Comparison of ENCODE assay signal across 18 cellular contexts in the genomic region with DNA sequence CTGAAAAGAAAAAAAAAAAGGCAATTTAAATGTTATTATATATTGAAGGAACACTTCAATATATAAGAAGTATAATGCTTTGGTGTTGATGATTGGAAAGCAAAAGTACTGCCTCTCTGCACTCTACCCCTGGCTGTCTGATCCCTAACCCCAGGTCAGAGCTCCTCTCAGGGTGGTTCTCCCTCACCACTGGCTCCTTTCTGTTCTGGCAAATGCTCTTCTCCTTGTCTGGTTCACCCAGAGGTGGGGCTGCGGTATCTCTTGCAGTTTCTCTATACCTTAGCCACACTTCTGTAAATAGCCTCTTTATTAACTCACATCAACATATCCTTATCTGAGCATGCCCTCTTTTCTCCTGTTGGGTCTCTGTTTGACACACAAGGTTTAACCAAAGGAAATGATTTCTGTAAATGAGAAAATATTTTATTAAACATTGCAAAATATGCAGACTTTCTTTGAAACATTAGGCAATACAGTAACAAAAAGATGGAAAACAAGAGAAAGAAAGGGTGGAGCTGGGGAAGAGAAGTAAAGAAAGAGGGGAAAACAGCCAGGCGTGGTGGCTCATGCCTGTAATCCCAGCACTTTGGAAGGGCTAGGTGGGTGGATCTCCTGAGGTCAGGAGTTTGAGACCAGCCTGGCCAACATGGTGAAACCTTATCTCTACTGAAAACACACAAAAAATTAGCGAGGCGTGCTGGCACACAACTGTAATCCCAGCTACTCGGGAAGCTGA. TPM values are rescaled to one million over a fixed set of nuclear protein-coding genes. Genes with fewer than 3 reads are reported as not detected.
A peak's percentile ranks its signal among the peaks of the same experiment; 100 is the strongest.
DNase-seq lines count a peak whose midpoint lies in the region; ATAC-seq and TF ChIP-seq lines count a peak whose summit lies in the region.
"Had no signal": no experiment of that assay in that cellular context is flagged by ENCODE, and none has a peak within 500 bp of the region (broad histone marks: within the 10 kb centered on the region; RNA-seq: fewer than 3 reads in every experiment).

No MANE protein-coding gene starts in this region.

- ATAC-seq in activated naive CD8-positive, alpha-beta T cell treated with anti-CD3 and anti-CD28 coated beads, Interleukin-2, amount 50 U/mL, for 24 hours, result no peak
- ATAC-seq in gastrocnemius medialis, result no peak
- ATAC-seq: A549 had no signal

- H3K9me3 ChIP-seq in neuronal stem cell (replicated peaks in 1 of 2; ENCODE audit: control insufficient read depth in 2 of 2, insufficient read depth in 1 of 2, low read depth in 1 of 2, low read length in 2 of 2) (no peaks in the 10 kb centered on the region), gastrocnemius medialis (no peaks in the 10 kb centered on the region)
- H3K9me3 ChIP-seq: A549, Caco-2 had no signal

- H3K27ac ChIP-seq in neuronal stem cell (replicated peaks; ENCODE audit: low read length) (no peak overlapping the region), substantia nigra (ENCODE audit: low read depth, low read length, poor library complexity, severe bottlenecking) (no peak overlapping the region), gastrocnemius medialis (no peak overlapping the region)
- H3K27ac ChIP-seq: 22Rv1, A549, C4-2B had no signal

- H2AK5ac ChIP-seq in neuronal stem cell (ENCODE audit: low read depth, low read length), result no peak overlapping the region

- H2AFZ ChIP-seq in neuronal stem cell (ENCODE audit: low read length), result no peak overlapping the region

- no peak overlapping the region for H3K14ac ChIP-seq in neuronal stem cell (ENCODE audit: low read length)

- no peaks in the 10 kb centered on the region for H3K79me1 ChIP-seq in neuronal stem cell (ENCODE audit: low read depth, low read length)

- no peak overlapping the region for H3K18ac ChIP-seq in neuronal stem cell (ENCODE audit: low read length)

- H3K4me3 ChIP-seq in neuronal stem cell (ENCODE audit: low read length in 2 of 2) (no peak overlapping the region), gastrocnemius medialis (no peak overlapping the region)
- H3K4me3 ChIP-seq: A549 had no signal

- H3K4me3 Mint-ChIP-seq in activated naive CD8-positive, alpha-beta T cell, result no peak overlapping the region
- no peak overlapping the region for H3K4me3 Mint-ChIP-seq in activated naive CD8-positive, alpha-beta T cell treated with anti-CD3 and anti-CD28 coated beads, Interleukin-2, amount 50 U/mL, for 24 hours
- H3K4me3 Mint-ChIP-seq: CD4-positive, alpha-beta T cell had no signal

- no peaks in the 10 kb centered on the region for H3K27me3 ChIP-seq in neuronal stem cell (ENCODE audit: control insufficient read depth in 3 of 3, insufficient read depth in 3 of 3, low read depth in 1 of 3, low read length in 3 of 3)
- no peaks in the 10 kb centered on the region for H3K27me3 ChIP-seq in gastrocnemius medialis

- H3K4me1 ChIP-seq in neuronal stem cell (ENCODE audit: control insufficient read depth in 2 of 2, insufficient read depth in 1 of 2, low read depth in 1 of 2, low read length in 2 of 2) (peaks cover 0 to 7% of the 10 kb centered on the region in 2 donors), gastrocnemius medialis (no peaks in the 10 kb centered on the region)
- H3K4me1 ChIP-seq: A549, Caco-2 had no signal

- H3K27me3 Mint-ChIP-seq in activated naive CD8-positive, alpha-beta T cell, result peaks cover 14% of the 10 kb centered on the region
- H3K27me3 Mint-ChIP-seq in activated naive CD8-positive, alpha-beta T cell treated with anti-CD3 and anti-CD28 coated beads, Interleukin-2, amount 50 U/mL, for 24 hours, result peaks cover 27% of the 10 kb centered on the region

- TF ChIP-seq POLR2A in gastrocnemius medialis (IDR thresholded peaks at IDR 0.05), result no peak

- intact Hi-C loops in gastrocnemius medialis (cut with DNase I; ENCODE audit: low total_unique reads), result no loop called here

- no peaks in the 10 kb centered on the region for H3K36me3 Mint-ChIP-seq in activated naive CD8-positive, alpha-beta T cell
- peaks cover 2% of the 10 kb centered on the region for H3K36me3 Mint-ChIP-seq in activated naive CD8-positive, alpha-beta T cell treated with anti-CD3 and anti-CD28 coated beads, Interleukin-2, amount 50 U/mL, for 24 hours (ENCODE audit: low read depth)

- no peak overlapping the region for H3K4ac ChIP-seq in neuronal stem cell (ENCODE audit: low read length)

- H3K23ac ChIP-seq in neuronal stem cell (ENCODE audit: low read depth, low read length, poor library complexity), result no peak overlapping the region

- in situ Hi-C loops in gastrocnemius medialis (cut with MboI; ENCODE audit: low sequenced_read_pairs in 4 of 4), result no loop called here

- peak overlapping the region; percentile 22 for H3K27ac Mint-ChIP-seq in activated naive CD8-positive, alpha-beta T cell
- no peak overlapping the region for H3K27ac Mint-ChIP-seq in activated naive CD8-positive, alpha-beta T cell treated with anti-CD3 and anti-CD28 coated beads, Interleukin-2, amount 50 U/mL, for 24 hours
- H3K27ac Mint-ChIP-seq: CD4-positive, alpha-beta T cell had no signal

- WGBS in neuronal stem cell (ENCODE audit: extremely low coverage in 2 of 2, insufficient read length in 2 of 2, insufficient replicate concordance in 1 of 2), 2 donors, result no CpG with 5 or more reads among the region's 5 CpGs

- no peak overlapping the region for H2BK15ac ChIP-seq in neuronal stem cell (ENCODE audit: low read length)

- no peak for TF ChIP-seq CTCF in gastrocnemius medialis (IDR thresholded peaks at IDR 0.05 in 4 of 5, conservative IDR thresholded peaks at IDR 0.05 in 1 of 5)

- no peak overlapping the region for H4K8ac ChIP-seq in neuronal stem cell (ENCODE audit: low read depth, low read length)

- H3K36me3 ChIP-seq in neuronal stem cell (replicated peaks in 1 of 2; ENCODE audit: control insufficient read depth in 2 of 2, insufficient read depth in 2 of 2, low read length in 2 of 2), result no peaks in the 10 kb centered on the region
- H3K36me3 ChIP-seq in gastrocnemius medialis, result no peaks in the 10 kb centered on the region

- H3K9me3 Mint-ChIP-seq in activated naive CD8-positive, alpha-beta T cell (ENCODE audit: low read depth), result no peaks in the 10 kb centered on the region
- H3K9me3 Mint-ChIP-seq in activated naive CD8-positive, alpha-beta T cell treated with anti-CD3 and anti-CD28 coated beads, Interleukin-2, amount 50 U/mL, for 24 hours, result peaks cover 5% of the 10 kb centered on the region

- H2BK12ac ChIP-seq in neuronal stem cell (ENCODE audit: low read length), result no peak overlapping the region

- no peak overlapping the region for H3K4me2 ChIP-seq in neuronal stem cell (ENCODE audit: insufficient read depth, low read length, poor library complexity, severe bottlenecking)
- H3K4me2 ChIP-seq: A549 had no signal

- no peak for DNase-seq in activated naive CD8-positive, alpha-beta T cell treated with anti-CD3 and anti-CD28 coated beads, Interleukin-2, amount 50 U/mL, for 24 hours
- DNase-seq in amniotic epithelial cell (ENCODE audit: low read depth), result peak; percentile 18
- DNase-seq in left kidney (ENCODE audit: low read depth, low spot score), result peak; percentile 40
- DNase-seq in neuronal stem cell (ENCODE audit: low spot score), result no peak
- DNase-seq in substantia nigra (lab: John Stamatoyannopoulos, UW), result no peak
- no peak for DNase-seq in gastrocnemius medialis
- DNase-seq: AML-193; Caco-2; CD4-positive, alpha-beta T cell; DMS153; DMS79; GDM1; GOT3; H7 had no signal

- no peak overlapping the region for H3K9ac ChIP-seq in neuronal stem cell (ENCODE audit: low read depth, low read length, poor library complexity)

- H2BK120ac ChIP-seq in neuronal stem cell (ENCODE audit: low read depth, low read length), result no peak overlapping the region

- no peak overlapping the region for H2BK5ac ChIP-seq in neuronal stem cell (ENCODE audit: low read length)

- H3K4me1 Mint-ChIP-seq in activated naive CD8-positive, alpha-beta T cell (ENCODE audit: low read depth), result no peaks in the 10 kb centered on the region
- no peaks in the 10 kb centered on the region for H3K4me1 Mint-ChIP-seq in activated naive CD8-positive, alpha-beta T cell treated with anti-CD3 and anti-CD28 coated beads, Interleukin-2, amount 50 U/mL, for 24 hours

- no peak overlapping the region for H4K91ac ChIP-seq in neuronal stem cell (ENCODE audit: low read depth, low read length, poor library complexity)

RNA-seq across cellular contexts. Expression of a gene that starts 45.7 kb away (rescaled TPM):
- 27.8 TPM for polyA plus RNA-seq in neuronal stem cell (2013, experiment 1 of 2)
- polyA plus RNA-seq in neuronal stem cell (2013, experiment 2 of 2), result 28.9 TPM
- 10 to 100 TPM; 18.9 to 46.2 (median 24.0) TPM for total RNA-seq in gastrocnemius medialis

Comparison
In these comparisons a context has a peak if more than half of its experiments do, and no peak if none do; other contexts are left out.
1. DNase-seq: peak in amniotic epithelial cell (single experiment) and left kidney (single experiment); none in activated naive CD8-positive, alpha-beta T cell treated with anti-CD3 and anti-CD28 coated beads, Interleukin-2, amount 50 U/mL, for 24 hours (single experiment), neuronal stem cell (single experiment), substantia nigra (0 of 49) and gastrocnemius medialis (0 of 2).